ENCODE assay signal across 13 cellular contexts in the genomic region with DNA sequence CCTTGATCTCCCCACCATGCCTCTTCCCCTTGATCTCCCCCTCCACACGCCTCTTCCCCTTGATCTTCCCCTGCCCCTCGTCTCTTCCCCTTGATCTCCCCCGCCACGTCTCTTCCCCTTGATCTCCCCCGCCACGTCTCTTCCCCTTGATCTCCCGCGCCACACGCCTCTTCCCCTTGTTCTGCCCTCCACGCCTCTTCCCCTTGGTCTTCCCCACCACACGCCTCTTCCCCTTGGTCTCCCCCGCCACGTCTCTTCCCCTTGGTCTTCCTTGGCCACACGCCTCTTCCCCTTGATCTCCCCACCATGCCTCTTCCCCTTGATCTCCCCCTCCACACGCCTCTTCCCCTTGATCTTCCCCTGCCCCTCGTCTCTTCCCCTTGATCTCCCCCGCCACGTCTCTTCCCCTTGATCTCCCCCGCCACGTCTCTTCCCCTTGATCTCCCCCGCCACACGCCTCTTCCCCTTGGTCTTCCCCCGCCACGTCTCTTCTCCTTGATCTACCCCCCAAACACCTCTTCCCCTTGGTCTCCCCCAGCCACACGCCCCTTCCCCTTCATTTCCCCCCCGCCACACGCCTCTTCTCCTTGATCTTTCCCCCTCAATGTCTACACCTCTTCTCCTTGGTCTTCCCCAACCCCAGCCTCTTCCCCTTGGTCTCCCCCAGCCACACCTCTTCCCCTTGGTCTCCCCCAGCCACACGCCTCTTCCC. TPM values are rescaled to one million over a fixed set of nuclear protein-coding genes. Genes with fewer than 3 reads are reported as not detected.
"Had no signal": no experiment of that assay in that cellular context is flagged by ENCODE, and none has a peak within 500 bp of the region (broad histone marks: within the 10 kb centered on the region; RNA-seq: fewer than 3 reads in every experiment).

No MANE protein-coding gene starts in this region.

RNA-seq across cellular contexts. Expression of gene ENTPD8, which starts 10.3 kb away (rescaled TPM):
- total RNA-seq: activated CD4-positive, alpha-beta memory T cell treated with anti-CD3 and anti-CD28 coated beads, Interleukin-2, amount 10 ng/mL, durations not matched to agents 7 days and 5 days; activated CD4-positive, alpha-beta T cell treated with anti-CD3 and anti-CD28 coated beads, Interleukin-2, amount 10 ng/mL, durations not matched to agents 7 days and 5 days; activated CD8-positive, alpha-beta memory T cell treated with anti-CD3 and anti-CD28 coated beads, Interleukin-2, amount 10 ng/mL, durations not matched to agents 7 days and 5 days; activated T-helper 1 cell treated with anti-CD3 and anti-CD28 coated beads, Interleukin-12 subunit alpha, Interleukin-12 subunit beta, Interleukin-2, Interleukin-4 antibody, amounts not matched to agents 30 ng/mL and 10 ng/mL and 1 ng/mL, durations not matched to agents 14 hours and 24 hours and 36 hours; bronchial epithelial cell; esophagus mucosa; lower leg skin; osteoblast; skeletal muscle tissue; T-helper 2 cell treated with Interferon-gamma antibody and Interleukin-4, amounts not matched to agents 100 ng/mL and 5 ng/mL, for 36 hours; temporal lobe; tibial nerve had no signal
- polyA plus RNA-seq: urinary bladder had no signal
